24 cellular contexts compared by ENCODE assay signal in the genomic region with DNA sequence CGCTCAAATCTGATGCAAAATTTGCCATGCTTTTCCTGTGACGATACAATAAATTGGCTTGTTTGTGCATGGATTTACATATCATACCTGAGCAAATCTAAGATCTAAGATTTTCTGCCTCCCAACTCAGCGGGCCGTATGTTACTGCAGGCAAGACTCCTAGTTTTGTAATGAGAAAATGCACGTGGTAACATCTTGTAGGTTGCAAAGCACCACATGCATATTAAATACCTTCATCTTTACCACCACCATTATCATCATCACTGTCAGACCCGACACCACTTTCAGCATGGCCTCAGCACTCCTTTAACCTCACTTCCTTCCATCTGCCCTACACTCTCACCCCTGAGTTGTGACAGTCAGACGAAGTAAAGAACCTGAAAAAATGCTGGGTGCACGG.
"Had no signal": no experiment of that assay in that cellular context is flagged by ENCODE, and none has a peak within 500 bp of the region (broad histone marks: within the 10 kb centered on the region; RNA-seq: fewer than 3 reads in every experiment).

No MANE protein-coding gene starts in this region.

- FAIRE-seq: HTR-8/SVneo, K562, RCC 7860 had no signal

- H3K4me2 ChIP-seq: KMS-11 had no signal

- ATAC-seq: K562 had no signal

- H3K27ac ChIP-seq: HL-60, KMS-11, SJSA1, SK-N-MC had no signal

- H3K4me3 ChIP-seq: K562, SJSA1, SK-N-MC had no signal

- H3K27me3 ChIP-seq: SJSA1 had no signal

- DNase-seq: Kasumi-1, MM.1S, NCI-H1092 treated with DMSO at 0.1 percent for 48 hours, NCI-H1436, NCI-H187, NCI-H2029, NCI-H2081 treated with DMSO at 0.1 percent for 48 hours, NCI-H2171, NCI-H226, NCI-H446, NCI-H510A, NCI-H524 treated with DMSO at 0.1 percent for 48 hours, NCI-H69, NCI-H774, Right ventricle myocardium superior, RPMI8226, SIG-M5 had no signal

- H3K9me3 ChIP-seq: SJSA1 had no signal

- H3K9ac ChIP-seq: KMS-11 had no signal
